Comparison of ENCODE assay signal across 10 cellular contexts in the genomic region with DNA sequence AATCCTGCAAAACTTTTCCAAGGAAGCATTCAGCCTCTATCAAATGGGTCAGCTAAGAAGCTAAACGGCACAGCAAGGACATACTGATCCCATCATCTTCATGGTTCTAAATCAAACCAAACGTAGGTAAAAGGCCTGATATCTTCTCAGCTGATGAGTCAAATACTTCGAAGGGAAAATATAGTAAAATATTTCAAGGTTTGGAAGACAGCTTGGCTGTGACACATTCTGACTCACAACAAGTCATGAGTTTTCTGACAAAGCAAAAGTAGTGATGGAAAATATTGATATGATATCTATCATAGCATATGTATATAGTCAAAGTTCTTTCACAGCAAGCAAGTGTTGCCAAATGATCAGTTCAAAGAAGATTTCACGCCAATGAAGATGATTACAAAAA. TPM values are rescaled to one million over a fixed set of nuclear protein-coding genes. Genes with fewer than 3 reads are reported as not detected.
DNase-seq lines count a peak whose midpoint lies in the region; TF ChIP-seq lines count a peak whose summit lies in the region.
"Had no signal": no experiment of that assay in that cellular context is flagged by ENCODE, and none has a peak within 500 bp of the region (broad histone marks: within the 10 kb centered on the region; RNA-seq: fewer than 3 reads in every experiment).

No MANE protein-coding gene starts in this region.

- H3K4ac ChIP-seq in trophoblast cell (ENCODE audit: low read depth, low read length), result no peak overlapping the region

- H2AK5ac ChIP-seq in trophoblast cell (ENCODE audit: low read length), result no peak overlapping the region

- no peak overlapping the region for H2BK5ac ChIP-seq in trophoblast cell (ENCODE audit: low read depth, low read length, poor library complexity)

- H3K4me1 ChIP-seq in trophoblast cell (ENCODE audit: control insufficient read depth in 1 of 2, insufficient read depth in 2 of 2, low read length in 2 of 2), result no peaks in the 10 kb centered on the region

- H2AFZ ChIP-seq in trophoblast cell (ENCODE audit: insufficient read depth, low read length, poor library complexity), result no peak overlapping the region

- H3K79me2 ChIP-seq in trophoblast cell (ENCODE audit: control insufficient read depth, insufficient read depth, low read length, poor library complexity), result no peaks in the 10 kb centered on the region

- no peaks in the 10 kb centered on the region for H3K9me3 ChIP-seq in trophoblast cell (ENCODE audit: insufficient read depth, low read depth, low read length)
- H3K9me3 ChIP-seq: neutrophil had no signal

- WGBS in trophoblast cell (ENCODE audit: extremely low coverage, insufficient coverage, insufficient read length), result no CpG with 5 or more reads among the region's 4 CpGs

- H2BK120ac ChIP-seq in trophoblast cell (ENCODE audit: insufficient read depth, low read length, poor library complexity), result no peak overlapping the region

- no peak overlapping the region for H4K8ac ChIP-seq in trophoblast cell (ENCODE audit: low read depth, low read length)

- no peak overlapping the region for H4K12ac ChIP-seq in trophoblast cell (ENCODE audit: low read depth, low read length)

- peak; percentile 96 for DNase-seq in ELR (ENCODE audit: low read depth)
- peak; percentile 80 for DNase-seq in RPMI7951 (ENCODE audit: low read depth)
- DNase-seq in choroid plexus epithelial cell (ENCODE audit: low read depth), result peak; percentile 81
- DNase-seq in trophoblast cell, result peak; percentile 8 to 54
- no peak for DNase-seq in T-helper 9 cell
- no peak for DNase-seq in NCI-H1105 treated with DMSO at 0.1 percent for 48 hours (lab: John Stamatoyannopoulos, UW)
- DNase-seq in activated gamma-delta T cell (lab: John Stamatoyannopoulos, UW), result no peak
- no peak for DNase-seq in GM19238 (ENCODE audit: insufficient read length, low spot score)
- DNase-seq: NCI-H2107 had no signal

- H3K36me3 ChIP-seq in trophoblast cell (ENCODE audit: control insufficient read depth in 1 of 2, insufficient read depth in 2 of 2, low read length in 2 of 2), result no peaks in the 10 kb centered on the region
- H3K36me3 ChIP-seq: neutrophil had no signal

- H3K18ac ChIP-seq in trophoblast cell (ENCODE audit: low read length), result no peak overlapping the region

- no peak overlapping the region for H3K9ac ChIP-seq in trophoblast cell (ENCODE audit: low read length)

- TF ChIP-seq CTCF in choroid plexus epithelial cell (conservative IDR thresholded peaks at IDR 0.05; ENCODE audit: low read depth, low read length), result no peak

- H3K23ac ChIP-seq in trophoblast cell (ENCODE audit: low read length), result no peak overlapping the region

- no peak overlapping the region for H2BK12ac ChIP-seq in trophoblast cell (ENCODE audit: low read length)

- no peak overlapping the region for H4K91ac ChIP-seq in trophoblast cell (ENCODE audit: low read depth, low read length)

- no peak overlapping the region for H3K4me2 ChIP-seq in trophoblast cell (ENCODE audit: low read length)

- H3K4me3 ChIP-seq in choroid plexus epithelial cell (ENCODE audit: low read depth, low read length), result no peak overlapping the region
- H3K4me3 ChIP-seq in trophoblast cell (ENCODE audit: low read depth, low read length), result no peak overlapping the region

- no peaks in the 10 kb centered on the region for H3K79me1 ChIP-seq in trophoblast cell (ENCODE audit: low read length)

- no peak overlapping the region for H3K27ac ChIP-seq in trophoblast cell (ENCODE audit: low read depth, low read length)
- H3K27ac ChIP-seq: neutrophil had no signal

- no peaks in the 10 kb centered on the region for H3K27me3 ChIP-seq in trophoblast cell (ENCODE audit: insufficient read depth, low read length)
- H3K27me3 ChIP-seq: neutrophil had no signal

- no peak overlapping the region for H3K14ac ChIP-seq in trophoblast cell (ENCODE audit: low read length)

RNA-seq across cellular contexts. Expression of gene DOCK10, which starts 31.5 kb away (rescaled TPM):
- 42.8 and 45.6 TPM in 2 replicates for total RNA-seq in RPMI7951 (2014; rRNA removed; shearing (Covaris generic))
- 0.04 and 0.08 TPM in 2 replicates for polyA plus RNA-seq in trophoblast cell (2013)

Comparison
In these comparisons a context has a peak if more than half of its experiments do, and no peak if none do; other contexts are left out.
1. DNase-seq: peak in ELR (single experiment), RPMI7951 (single experiment), choroid plexus epithelial cell (single experiment) and trophoblast cell (2 of 2); none in T-helper 9 cell (single experiment), NCI-H1105 treated with DMSO at 0.1 percent for 48 hours (single experiment), activated gamma-delta T cell (single experiment) and GM19238 (single experiment).